Comparison of ENCODE assay signal across 8 cellular contexts in the genomic region with DNA sequence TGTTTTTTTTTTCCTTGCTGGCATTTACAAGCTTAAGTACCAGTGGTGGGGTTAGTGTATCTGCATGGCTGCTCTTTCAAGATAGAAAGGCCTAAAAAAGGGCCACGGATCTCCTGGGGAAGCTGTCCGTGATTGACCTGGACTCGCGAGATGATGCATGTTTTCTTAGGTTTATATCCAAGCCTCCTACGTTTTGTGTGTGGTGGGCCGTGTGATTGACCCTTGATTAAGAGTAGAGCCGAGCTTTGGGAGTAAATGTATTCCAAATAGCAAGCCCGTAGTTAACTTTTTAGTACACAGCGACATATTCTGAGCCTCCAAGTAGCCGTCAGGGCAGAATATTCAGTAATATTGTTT. TPM values are rescaled to one million over a fixed set of nuclear protein-coding genes. Genes with fewer than 3 reads are reported as not detected.
DNase-seq lines count a peak whose midpoint lies in the region; ATAC-seq and TF ChIP-seq lines count a peak whose summit lies in the region.
"Not testable (repeated sequence)": the region's sequence is repeated elsewhere in the genome, so short reads cannot be mapped to it uniquely, and the experiment has no call there.

No MANE protein-coding gene starts in this region.

- not testable (repeated sequence) for H4K8ac ChIP-seq in neuronal stem cell (ENCODE audit: low read depth, low read length)

- not testable (repeated sequence) for H3K18ac ChIP-seq in neuronal stem cell (ENCODE audit: low read length)

- peaks cover 11% of the 10 kb centered on the region for H3K4me1 ChIP-seq in KMS-11 (ENCODE audit: low read depth, poor library complexity, severe bottlenecking)
- H3K4me1 ChIP-seq in iPS-18a (ENCODE audit: control insufficient read depth, low read depth, low read length); neuronal stem cell (ENCODE audit: control insufficient read depth in 2 of 2, insufficient read depth in 1 of 2, low read depth in 1 of 2, low read length in 2 of 2): not testable (repeated sequence)
- H3K4me1 ChIP-seq in upper lobe of left lung: peaks cover 3 to 25% (median 14%) of the 10 kb centered on the region in 4 donors

- H4K20me1 ChIP-seq in KMS-11 (ENCODE audit: insufficient read depth): not testable (repeated sequence)

- H3K23ac ChIP-seq in neuronal stem cell (ENCODE audit: low read depth, low read length, poor library complexity): not testable (repeated sequence)

- not testable (repeated sequence) for TF ChIP-seq CTCF in GM12864 (IDR thresholded peaks at IDR 0.05; ENCODE audit: low read depth, low read length, missing control alignments); KMS-11 (conservative IDR thresholded peaks at IDR 0.05; ENCODE audit: low read depth, low read length); WI38 (IDR thresholded peaks at IDR 0.05; ENCODE audit: low read depth, low read length); choroid plexus epithelial cell (conservative IDR thresholded peaks at IDR 0.05; ENCODE audit: low read depth, low read length); upper lobe of left lung (IDR thresholded peaks at IDR 0.05)

- not testable (repeated sequence) for H3K27me3 ChIP-seq in KMS-11 (ENCODE audit: insufficient read depth, low read depth); iPS-18a (ENCODE audit: control insufficient read depth, insufficient read depth, low read length); neuronal stem cell (ENCODE audit: control insufficient read depth in 3 of 3, insufficient read depth in 3 of 3, low read depth in 1 of 3, low read length in 3 of 3); upper lobe of left lung

- ATAC-seq in HG02571 (IDR thresholded peaks at IDR 0.05; ENCODE audit: unreplicated experiment): peak; percentile 16
- peak in 1 of 2 donors; percentile 31 for ATAC-seq in upper lobe of left lung (ENCODE audit: low FRiP score in 2 of 2)

- not testable (repeated sequence) for H3K4ac ChIP-seq in neuronal stem cell (ENCODE audit: low read length)

- WGBS in neuronal stem cell (ENCODE audit: extremely low coverage in 2 of 2, insufficient read length in 2 of 2, insufficient replicate concordance in 1 of 2), 2 donors: no CpG with 5 or more reads among the region's 10 CpGs
- WGBS in upper lobe of left lung, 2 donors: 1% methylated on average over 10 of the region's 10 CpGs

- not testable (repeated sequence) for H2BK5ac ChIP-seq in neuronal stem cell (ENCODE audit: low read length)

- not testable (repeated sequence) for H3K9me3 ChIP-seq in iPS-18a (ENCODE audit: control insufficient read depth, low read depth, low read length); neuronal stem cell (replicated peaks in 1 of 2; ENCODE audit: control insufficient read depth in 2 of 2, insufficient read depth in 1 of 2, low read depth in 1 of 2, low read length in 2 of 2); upper lobe of left lung

- H3K4me2 ChIP-seq in KMS-11 (peak overlapping the region; percentile 88), neuronal stem cell (ENCODE audit: insufficient read depth, low read length, poor library complexity, severe bottlenecking) (peak overlapping the region; percentile 62)

- TF ChIP-seq EP300 in upper lobe of left lung (IDR thresholded peaks at IDR 0.05): not testable (repeated sequence)

- H3K4me3 ChIP-seq in GM12864 (ENCODE audit: low read depth, low read length) (peak overlapping the region; percentile 58), WI38 (ENCODE audit: low read depth, low read length) (peak overlapping the region; percentile 77), choroid plexus epithelial cell (ENCODE audit: low read depth, low read length) (peak overlapping the region; percentile 72), iPS-18a (ENCODE audit: low read length) (peak overlapping the region; percentile 93), neuronal stem cell (ENCODE audit: low read length in 2 of 2) (peak overlapping the region; percentile 72 to 91), upper lobe of left lung (peak overlapping the region; percentile 74 to 89 (median 84))
- H3K4me3 ChIP-seq in KMS-11 (IDR thresholded peaks at IDR 0.05; ENCODE audit: insufficient read depth, low read depth, low read length): not testable (repeated sequence)

- H2AK5ac ChIP-seq in neuronal stem cell (ENCODE audit: low read depth, low read length): not testable (repeated sequence)

- not testable (repeated sequence) for H2BK120ac ChIP-seq in neuronal stem cell (ENCODE audit: low read depth, low read length)

- not testable (repeated sequence) for H3K79me1 ChIP-seq in neuronal stem cell (ENCODE audit: low read depth, low read length)

- not testable (repeated sequence) for H3K14ac ChIP-seq in neuronal stem cell (ENCODE audit: low read length)

- peaks cover 72% of the 10 kb centered on the region for H3K79me2 ChIP-seq in KMS-11 (ENCODE audit: insufficient read depth, low read depth)

- H4K91ac ChIP-seq in neuronal stem cell (ENCODE audit: low read depth, low read length, poor library complexity): not testable (repeated sequence)

- H3K36me3 ChIP-seq in KMS-11 (ENCODE audit: insufficient read depth); iPS-18a (ENCODE audit: control insufficient read depth, low read depth, low read length): not testable (repeated sequence)
- H3K36me3 ChIP-seq in neuronal stem cell (replicated peaks in 1 of 2; ENCODE audit: control insufficient read depth in 2 of 2, insufficient read depth in 2 of 2, low read length in 2 of 2) (peaks cover 0 to 16% of the 10 kb centered on the region in 2 donors), upper lobe of left lung (peaks cover 0 to 17% (median 0%) of the 10 kb centered on the region in 4 donors)

- not testable (repeated sequence) for H2BK15ac ChIP-seq in neuronal stem cell (ENCODE audit: low read length)

- not testable (repeated sequence) for H2BK12ac ChIP-seq in neuronal stem cell (ENCODE audit: low read length)

- TF ChIP-seq POLR2A in upper lobe of left lung (IDR thresholded peaks at IDR 0.05): not testable (repeated sequence)

- H3K27ac ChIP-seq in KMS-11: peak overlapping the region; percentile 44; the same call in 1 of the 2 replicates
- H3K27ac ChIP-seq in iPS-18a (ENCODE audit: low read length): peak overlapping the region; percentile 93
- peak overlapping the region; percentile 61 for H3K27ac ChIP-seq in neuronal stem cell (replicated peaks; ENCODE audit: low read length)
- H3K27ac ChIP-seq in upper lobe of left lung: peak overlapping the region in 3 of 4 donors; percentile 69 to 84 (median 82)

- not testable (repeated sequence) for DNase-seq in GM12864 (ENCODE audit: low read depth); neuronal stem cell (ENCODE audit: low spot score); upper lobe of left lung
- DNase-seq in choroid plexus epithelial cell (ENCODE audit: low read depth): peak; percentile 42

- H3K9ac ChIP-seq in KMS-11 (peak overlapping the region; percentile 70), iPS-18a (ENCODE audit: low read length) (peak overlapping the region; percentile 96)
- not testable (repeated sequence) for H3K9ac ChIP-seq in neuronal stem cell (ENCODE audit: low read depth, low read length, poor library complexity)

- H2AFZ ChIP-seq in KMS-11 (ENCODE audit: low read depth): peak overlapping the region; percentile 52
- H2AFZ ChIP-seq in neuronal stem cell (ENCODE audit: low read length): peak overlapping the region; percentile 91

RNA-seq across cellular contexts. Expression of a gene that starts 0.5 kb away (rescaled TPM):
- 71.4 TPM for polyA plus RNA-seq in neuronal stem cell (2013, experiment 1 of 2)
- 72.4 TPM for polyA plus RNA-seq in neuronal stem cell (2013, experiment 2 of 2)
- total RNA-seq in upper lobe of left lung: 10 to 100 TPM; 15.8 to 57.6 (median 36.1) TPM

RNA-seq across cellular contexts. Expression of a gene that starts 57.6 kb away (rescaled TPM):
- 39.8 TPM for polyA plus RNA-seq in neuronal stem cell (2013, experiment 1 of 2)
- polyA plus RNA-seq in neuronal stem cell (2013, experiment 2 of 2): 39.0 TPM
- total RNA-seq in upper lobe of left lung: 100 to 1,000 TPM in 4 of 6 donors, 10 to 100 TPM in 2; 57.6 to 184 (median 144) TPM
